In genomic region chr5:40071870-40072269, GRCh38 we compare ENCODE assay signal across 21 cellular contexts.
DNase-seq lines count a peak whose midpoint lies in the region; ATAC-seq, FAIRE-seq and TF ChIP-seq lines count a peak whose summit lies in the region.
"Had no signal": no experiment of that assay in that cellular context is flagged by ENCODE, and none has a peak within 500 bp of the region (broad histone marks: within the 10 kb centered on the region; RNA-seq: fewer than 3 reads in every experiment).

No MANE protein-coding gene starts in this region.

- H3K27ac ChIP-seq in breast epithelium, result no peak overlapping the region
- H3K27ac ChIP-seq: 22Rv1, tibial artery had no signal

- peaks cover 5% of the 10 kb centered on the region for H3K4me1 Mint-ChIP-seq in MCF 10A (ENCODE audit: insufficient read depth, unreplicated experiment)
- H3K4me1 Mint-ChIP-seq: activated CD4-positive, alpha-beta memory T cell treated with anti-CD3 and anti-CD28 coated beads, Interleukin-2, amount 10 ng/mL, durations not matched to agents 7 days and 5 days; activated naive CD4-positive, alpha-beta T cell treated with anti-CD3 and anti-CD28 coated beads, Interleukin-2, amount 50 U/mL, for 24 hours; T-cell had no signal

- no TSS peak for BruUV-seq in MCF 10A (replicated peaks; lab: Mats Ljungman, UMichigan)

- POLR2A ChIA-PET in MCF 10A (lab: Yijun Ruan, JAX), result no interaction called here

- no peak for TF ChIP-seq CTCF in MCF 10A (IDR thresholded peaks at IDR 0.05; ENCODE audit: unreplicated experiment)
- TF ChIP-seq CTCF in breast epithelium (IDR thresholded peaks at IDR 0.05), result no peak
- TF ChIP-seq CTCF in bronchial epithelial cell (IDR thresholded peaks at IDR 0.05; ENCODE audit: insufficient read depth, low read length, severe bottlenecking), result no peak
- TF ChIP-seq CTCF in foreskin fibroblast (IDR thresholded peaks at IDR 0.05; ENCODE audit: low read depth, low read length), result no peak

- CTCF ChIA-PET in MCF 10A (lab: Yijun Ruan, JAX), result no interaction called here

- ATAC-seq in GM18502 (IDR thresholded peaks at IDR 0.05; ENCODE audit: poor library complexity, unreplicated experiment) (no peak), GM18861 (IDR thresholded peaks at IDR 0.05; ENCODE audit: unreplicated experiment) (no peak)
- ATAC-seq: HCT116, left ventricle myocardium superior, T-cell had no signal

- H3K9me3 ChIP-seq in breast epithelium, result no peaks in the 10 kb centered on the region
- H3K9me3 ChIP-seq: tibial artery had no signal

- no peaks in the 10 kb centered on the region for H3K9me3 Mint-ChIP-seq in MCF 10A (ENCODE audit: unreplicated experiment)
- H3K9me3 Mint-ChIP-seq: activated CD4-positive, alpha-beta memory T cell treated with anti-CD3 and anti-CD28 coated beads, Interleukin-2, amount 10 ng/mL, durations not matched to agents 7 days and 5 days; activated naive CD4-positive, alpha-beta T cell treated with anti-CD3 and anti-CD28 coated beads, Interleukin-2, amount 50 U/mL, for 24 hours; activated T-cell treated with anti-CD3 and anti-CD28 coated beads, Interleukin-2, amount 50 U/mL, for 24 hours; T-cell had no signal

- no peak for TF ChIP-seq POLR2A in breast epithelium (IDR thresholded peaks at IDR 0.05)

- H3K36me3 ChIP-seq in breast epithelium, result no peaks in the 10 kb centered on the region
- H3K36me3 ChIP-seq in bronchial epithelial cell (ENCODE audit: control insufficient read depth, insufficient read depth, low read length), result no peaks in the 10 kb centered on the region
- H3K36me3 ChIP-seq: tibial artery had no signal

- H3K4me1 ChIP-seq in breast epithelium, result no peaks in the 10 kb centered on the region
- H3K4me1 ChIP-seq: tibial artery had no signal

- DNase-seq in MCF 10A (ENCODE audit: unreplicated experiment) (peak; percentile 3), breast epithelium (ENCODE audit: low spot score in 2 of 2) (no peak), bronchial epithelial cell (ENCODE audit: low read depth) (peak; percentile 87), foreskin fibroblast (peak; percentile 16 to 64), NCI-H1930 (lab: John Stamatoyannopoulos, UW) (no peak)
- no peak for DNase-seq in stimulated activated CD4-positive, alpha-beta T cell treated with anti-CD3 and anti-CD28 coated beads, Interleukin-2, amount 100 ng/mL, for 48 hours
- DNase-seq: activated CD4-positive, alpha-beta memory T cell treated with anti-CD3 and anti-CD28 coated beads, Interleukin-2, amount 10 ng/mL, durations not matched to agents 7 days and 5 days; activated T-cell treated with anti-CD3 and anti-CD28 coated beads, Interleukin-2, amount 50 U/mL, for 24 hours; C1 segment of cervical spinal cord; DMS153; effector CD8-positive, alpha-beta T cell; left ventricle myocardium superior; NCI-H446; T-cell; tibial artery had no signal

- no peak for FAIRE-seq in bronchial epithelial cell (lab: Jason Lieb, UNC)

- no peaks in the 10 kb centered on the region for H3K36me3 Mint-ChIP-seq in MCF 10A (ENCODE audit: insufficient read depth, unreplicated experiment)
- H3K36me3 Mint-ChIP-seq: activated naive CD4-positive, alpha-beta T cell treated with anti-CD3 and anti-CD28 coated beads, Interleukin-2, amount 50 U/mL, for 24 hours; T-cell had no signal

- no peak overlapping the region for H3K4me3 Mint-ChIP-seq in MCF 10A (ENCODE audit: unreplicated experiment)
- H3K4me3 Mint-ChIP-seq: activated CD4-positive, alpha-beta memory T cell treated with anti-CD3 and anti-CD28 coated beads, Interleukin-2, amount 10 ng/mL, durations not matched to agents 7 days and 5 days; activated naive CD4-positive, alpha-beta T cell treated with anti-CD3 and anti-CD28 coated beads, Interleukin-2, amount 50 U/mL, for 24 hours; activated T-cell treated with anti-CD3 and anti-CD28 coated beads, Interleukin-2, amount 50 U/mL, for 24 hours; T-cell had no signal

- no peaks in the 10 kb centered on the region for H3K27me3 Mint-ChIP-seq in MCF 10A (ENCODE audit: insufficient read depth, unreplicated experiment)
- H3K27me3 Mint-ChIP-seq: activated CD4-positive, alpha-beta memory T cell treated with anti-CD3 and anti-CD28 coated beads, Interleukin-2, amount 10 ng/mL, durations not matched to agents 7 days and 5 days had no signal

- intact Hi-C loops in MCF 10A (cut with micrococcal nuclease), result no loop called here
- intact Hi-C loops in breast epithelium (cut with DNase I; ENCODE audit: low total_unique reads), result no loop called here

- no peaks in the 10 kb centered on the region for H3K27me3 ChIP-seq in breast epithelium
- H3K27me3 ChIP-seq in bronchial epithelial cell (ENCODE audit: control insufficient read depth, insufficient read depth, low read length), result no peaks in the 10 kb centered on the region
- H3K27me3 ChIP-seq: tibial artery had no signal

- H3K4me3 ChIP-seq in breast epithelium (no peak overlapping the region), bronchial epithelial cell (ENCODE audit: low read depth, low read length) (no peak overlapping the region), foreskin fibroblast (ENCODE audit: low read depth in 1 of 2, low read length in 2 of 2) (no peak overlapping the region)
- H3K4me3 ChIP-seq: smooth muscle cell, tibial artery had no signal

- H3K27ac Mint-ChIP-seq in MCF 10A (ENCODE audit: low read depth, unreplicated experiment), result no peak overlapping the region
- H3K27ac Mint-ChIP-seq: activated CD4-positive, alpha-beta memory T cell treated with anti-CD3 and anti-CD28 coated beads, Interleukin-2, amount 10 ng/mL, durations not matched to agents 7 days and 5 days; activated naive CD4-positive, alpha-beta T cell treated with anti-CD3 and anti-CD28 coated beads, Interleukin-2, amount 50 U/mL, for 24 hours; activated T-cell treated with anti-CD3 and anti-CD28 coated beads, Interleukin-2, amount 50 U/mL, for 24 hours; T-cell had no signal

Comparison
In these comparisons a context has a peak if more than half of its experiments do, and no peak if none do; other contexts are left out.
1. DNase-seq: peak in MCF 10A (single experiment), bronchial epithelial cell (single experiment) and foreskin fibroblast (2 of 2); none in breast epithelium (0 of 2), NCI-H1930 (0 of 2) and stimulated activated CD4-positive, alpha-beta T cell treated with anti-CD3 and anti-CD28 coated beads, Interleukin-2, amount 100 ng/mL, for 48 hours (0 of 2).